In genomic region chr2:237441605-237442004, GRCh38 we compare ENCODE assay signal across 10 cellular contexts. TPM values are rescaled to one million over a fixed set of nuclear protein-coding genes. Genes with fewer than 3 reads are reported as not detected.
DNase-seq lines count a peak whose midpoint lies in the region; TF ChIP-seq lines count a peak whose summit lies in the region.
"Had no signal": no experiment of that assay in that cellular context is flagged by ENCODE, and none has a peak within 500 bp of the region (broad histone marks: within the 10 kb centered on the region; RNA-seq: fewer than 3 reads in every experiment).

No MANE protein-coding gene starts in this region.

- H3K27me3 ChIP-seq in transverse colon = no peaks in the 10 kb centered on the region

- no peak for TF ChIP-seq POLR2A in transverse colon (IDR thresholded peaks at IDR 0.05)

- intact Hi-C loops in transverse colon (cut with DNase I; ENCODE audit: low total_unique reads) = no loop called here

- no peaks in the 10 kb centered on the region for H3K36me3 Mint-ChIP-seq in activated naive CD4-positive, alpha-beta T cell treated with anti-CD3 and anti-CD28 coated beads, Interleukin-2, amount 50 U/mL, for 24 hours

- DNase-seq in activated naive CD4-positive, alpha-beta T cell treated with Interleukin-2 at 50 U/mL for 16 hours = peak; percentile 48
- no peak for DNase-seq in activated naive CD4-positive, alpha-beta T cell (lab: John Stamatoyannopoulos, UW)
- DNase-seq in kidney tubule cell (ENCODE audit: low spot score) (peak; percentile 21), transverse colon (no peak), iPS-NIHi7 (ENCODE audit: extremely low spot score) (no peak), NCI-H146 (lab: John Stamatoyannopoulos, UW) (no peak), globus pallidus (ENCODE audit: low spot score) (no peak)
- DNase-seq: NCI-H1092, SW 1271 had no signal

- H3K36me3 ChIP-seq in transverse colon = no peaks in the 10 kb centered on the region

- H3K27me3 Mint-ChIP-seq in activated naive CD4-positive, alpha-beta T cell treated with anti-CD3 and anti-CD28 coated beads, Interleukin-2, amount 50 U/mL, for 24 hours = no peaks in the 10 kb centered on the region

- H3K9me3 Mint-ChIP-seq in activated naive CD4-positive, alpha-beta T cell treated with anti-CD3 and anti-CD28 coated beads, Interleukin-2, amount 50 U/mL, for 24 hours = no peaks in the 10 kb centered on the region

- 48% methylated on average over 2 of the region's 2 CpGs; no CpG with 5 or more reads in 1 of the 2 donors for WGBS in transverse colon (ENCODE audit: low coverage in 1 of 2), 2 donors

- peak overlapping the region; percentile 71 for H3K4me3 Mint-ChIP-seq in activated naive CD4-positive, alpha-beta T cell treated with anti-CD3 and anti-CD28 coated beads, Interleukin-2, amount 50 U/mL, for 24 hours

- TF ChIP-seq EP300 in transverse colon (IDR thresholded peaks at IDR 0.05; ENCODE audit: low read depth) = no peak

- peak overlapping the region; percentile 4 to 62 (median 51) for H3K27ac ChIP-seq in transverse colon

- H3K27ac Mint-ChIP-seq in activated naive CD4-positive, alpha-beta T cell treated with anti-CD3 and anti-CD28 coated beads, Interleukin-2, amount 50 U/mL, for 24 hours = peak overlapping the region; percentile 99

- in situ Hi-C loops in transverse colon (cut with MboI; ENCODE audit: low pct_ligation_motif_present in 1 of 4, low pct_unique_long_range_greater_than_20kb in 1 of 4, low sequenced_read_pairs in 3 of 4) = no loop called here

- peaks cover 0 to 12% (median 0%) of the 10 kb centered on the region in 4 donors for H3K4me1 ChIP-seq in transverse colon

- TF ChIP-seq CTCF in transverse colon (IDR thresholded peaks at IDR 0.05) = no peak

- peaks cover 80% of the 10 kb centered on the region for H3K4me1 Mint-ChIP-seq in activated naive CD4-positive, alpha-beta T cell treated with anti-CD3 and anti-CD28 coated beads, Interleukin-2, amount 50 U/mL, for 24 hours

- H3K4me3 ChIP-seq in transverse colon = no peak overlapping the region

- no peaks in the 10 kb centered on the region for H3K9me3 ChIP-seq in transverse colon

RNA-seq across cellular contexts. Expression of gene COL6A3, which starts 27.6 kb away (rescaled TPM):
- total RNA-seq in transverse colon = 100 to 1,000 TPM in 1 of 4 donors, 10 to 100 TPM in 3; 68.1 to 261 (median 75.6) TPM

RNA-seq across cellular contexts. Expression of gene MLPH, which starts 45.4 kb away (rescaled TPM):
- 100 to 1,000 TPM in 2 of 4 donors, 10 to 100 TPM in 2; 59.7 to 889 (median 182) TPM for total RNA-seq in transverse colon

Comparison
In these comparisons a context has a peak if more than half of its experiments do, and no peak if none do; other contexts are left out.
1. DNase-seq: peak in activated naive CD4-positive, alpha-beta T cell treated with Interleukin-2 at 50 U/mL for 16 hours (single experiment) and kidney tubule cell (single experiment); none in activated naive CD4-positive, alpha-beta T cell (0 of 4), transverse colon (single experiment), iPS-NIHi7 (single experiment), NCI-H146 (single experiment) and globus pallidus (single experiment).